ENCODE assay signal across 8 cellular contexts in the genomic region with DNA sequence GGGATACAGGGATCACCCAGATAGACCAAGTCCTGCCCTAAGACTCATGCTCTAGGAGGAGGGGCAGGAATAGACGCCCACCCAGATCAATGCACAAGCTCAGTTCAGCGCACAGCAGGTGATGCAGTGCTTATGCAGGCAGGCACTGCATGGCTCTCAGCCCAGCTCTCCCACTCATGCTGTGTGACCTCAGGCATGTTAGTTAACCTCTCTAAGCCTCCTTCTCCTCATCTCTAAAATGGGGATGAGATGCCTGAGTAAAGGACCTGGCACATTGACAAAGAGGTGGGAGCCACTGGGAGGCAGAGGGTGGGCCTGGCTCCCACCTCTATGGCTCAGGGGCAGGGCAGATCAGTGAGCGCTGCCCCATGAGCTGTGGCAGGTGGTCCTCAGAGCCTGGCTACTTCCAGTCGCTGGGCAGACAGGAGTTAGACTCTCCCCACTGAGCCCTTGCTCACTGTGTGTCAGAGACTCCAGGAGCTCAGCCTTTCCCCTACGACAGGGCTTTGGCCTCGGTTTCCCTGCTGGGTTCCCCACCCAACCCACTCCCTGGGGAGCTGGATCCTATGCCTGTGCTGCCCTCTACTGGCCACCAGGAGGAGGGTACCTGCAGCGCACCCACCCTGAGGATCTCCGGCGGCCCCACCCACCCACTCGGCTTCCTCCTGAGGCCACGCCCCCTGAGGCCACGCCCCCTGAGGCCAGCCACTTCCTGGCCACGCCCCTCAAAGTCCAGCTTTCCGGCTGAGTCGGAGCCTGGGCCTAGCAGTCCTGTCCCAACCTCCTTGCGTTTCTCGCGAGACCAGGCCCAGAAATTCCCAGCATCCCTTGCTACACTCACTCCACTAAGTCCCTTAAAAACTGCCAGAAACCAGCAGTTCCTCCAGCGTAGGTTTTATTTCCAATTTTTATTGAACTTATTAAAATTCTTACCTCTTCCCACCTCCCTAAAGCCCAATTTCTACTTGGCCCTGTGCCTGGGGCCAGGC.
DNase-seq lines count a peak whose midpoint lies in the region; ATAC-seq, FAIRE-seq and TF ChIP-seq lines count a peak whose summit lies in the region.

No MANE protein-coding gene starts in this region.

- no peaks in the 10 kb centered on the region for H3K79me2 ChIP-seq in hepatocyte

- H3K27me3 ChIP-seq in IMR-90 (ENCODE audit: control insufficient read depth, insufficient read depth, low read length) (no peaks in the 10 kb centered on the region), hepatocyte (no peaks in the 10 kb centered on the region)

- TF ChIP-seq POLR2A in IMR-90 (IDR thresholded peaks at IDR 0.05; ENCODE audit: low read depth, low read length) = no peak
- no peak for TF ChIP-seq POLR2A in GM18505 (IDR thresholded peaks at IDR 0.05; ENCODE audit: borderline replicate concordance, extremely low read depth, insufficient read depth, insufficient read length)

- H3K9me3 ChIP-seq in IMR-90 (ENCODE audit: control insufficient read depth, insufficient read depth, low read length) = peaks cover 8% of the 10 kb centered on the region
- no peaks in the 10 kb centered on the region for H3K9me3 ChIP-seq in hepatocyte (ENCODE audit: low read depth)

- no peaks in the 10 kb centered on the region for H3K79me1 ChIP-seq in IMR-90 (ENCODE audit: low read depth in 1 of 2, low read length in 2 of 2)

- in situ Hi-C loops in IMR-90 (cut with MboI; ENCODE audit: low sequenced_read_pairs) = no loop called here

- POLR2A ChIA-PET in IMR-90 (lab: Charles Lee; ENCODE audit: unreplicated experiment) = interaction anchor here (0.6 kb wide), 1 partner anchor 53 kb away, joined by 10 read pairs; no protein-coding TSS in a partner anchor
- POLR2A ChIA-PET in activated naive CD8-positive, alpha-beta T cell treated with anti-CD3 and anti-CD28 coated beads, Interleukin-2, amount 10 ng/mL, durations not matched to agents 7 days and 5 days (lab: Charles Lee) = no interaction called here

- H3K4ac ChIP-seq in IMR-90 (ENCODE audit: low read depth, low read length) = no peak overlapping the region

- no peak overlapping the region for H3K27ac ChIP-seq in IMR-90 (ENCODE audit: insufficient read depth, low read length)
- no peak overlapping the region for H3K27ac ChIP-seq in hepatocyte

- no peak overlapping the region for H2BK15ac ChIP-seq in IMR-90 (ENCODE audit: low read depth, low read length)

- no peak overlapping the region for H3K18ac ChIP-seq in IMR-90 (ENCODE audit: low read depth, low read length)

- H3K56ac ChIP-seq in IMR-90 (ENCODE audit: extremely low read depth, insufficient read depth, low read length) = no peak overlapping the region

- no peaks in the 10 kb centered on the region for H3K27me3 Mint-ChIP-seq in activated naive CD8-positive, alpha-beta T cell treated with anti-CD3 and anti-CD28 coated beads, Interleukin-2, amount 10 ng/mL, durations not matched to agents 7 days and 5 days

- no peak overlapping the region for H2BK20ac ChIP-seq in IMR-90 (ENCODE audit: low read depth, low read length)

- no peaks in the 10 kb centered on the region for H3K4me1 ChIP-seq in IMR-90 (ENCODE audit: control insufficient read depth, insufficient read depth, low read length)
- no peaks in the 10 kb centered on the region for H3K4me1 ChIP-seq in hepatocyte (ENCODE audit: insufficient read depth)

- H3K36me3 Mint-ChIP-seq in activated naive CD8-positive, alpha-beta T cell treated with anti-CD3 and anti-CD28 coated beads, Interleukin-2, amount 10 ng/mL, durations not matched to agents 7 days and 5 days = no peaks in the 10 kb centered on the region

- 58% methylated on average over 8 of the region's 19 CpGs; no CpG with 5 or more reads in 1 of the 2 experiments for WGBS in IMR-90 (ENCODE audit: extremely low coverage in 2 of 2, insufficient read length in 1 of 2), 2 experiments
- 58% methylated on average over 13 of the region's 19 CpGs for WGBS in hepatocyte (ENCODE audit: low lambda C conversion rate, missing lambda C conversion rate)

- no peak overlapping the region for H2BK5ac ChIP-seq in IMR-90 (ENCODE audit: low read depth, low read length, poor library complexity, severe bottlenecking)

- no peak overlapping the region for H2AK5ac ChIP-seq in IMR-90 (ENCODE audit: low read depth, low read length)

- no peak overlapping the region for H4K5ac ChIP-seq in IMR-90 (ENCODE audit: low read depth, low read length)

- peaks cover 5% of the 10 kb centered on the region for H3K4me1 Mint-ChIP-seq in activated naive CD8-positive, alpha-beta T cell treated with anti-CD3 and anti-CD28 coated beads, Interleukin-2, amount 10 ng/mL, durations not matched to agents 7 days and 5 days

- H3K9me1 ChIP-seq in IMR-90 (ENCODE audit: insufficient read depth, low read length) = no peaks in the 10 kb centered on the region

- no peak overlapping the region for H3K14ac ChIP-seq in IMR-90 (replicated peaks; ENCODE audit: low read depth, low read length)

- H3K4me2 ChIP-seq in IMR-90 (ENCODE audit: low read depth, low read length) (no peak overlapping the region), hepatocyte (no peak overlapping the region)

- peak overlapping the region; percentile 88 for H2AK9ac ChIP-seq in IMR-90 (replicated peaks; ENCODE audit: low read depth, low read length, poor library complexity)

- no peak overlapping the region for H2BK120ac ChIP-seq in IMR-90 (ENCODE audit: low read depth, low read length)

- H3K27ac Mint-ChIP-seq in activated naive CD8-positive, alpha-beta T cell treated with anti-CD3 and anti-CD28 coated beads, Interleukin-2, amount 10 ng/mL, durations not matched to agents 7 days and 5 days = no peak overlapping the region

- no peaks in the 10 kb centered on the region for H3K9me2 ChIP-seq in hepatocyte (replicated peaks; ENCODE audit: insufficient read depth)

- DNase-seq in D721Med (ENCODE audit: insufficient read length, low spot score) (peak; percentile 54), IMR-90 (peak; percentile 51), hepatocyte (ENCODE audit: low spot score) (peak; percentile 81), NCI-H510A (lab: John Stamatoyannopoulos, UW) (no peak)
- peak; percentile 78 for DNase-seq in activated naive CD8-positive, alpha-beta T cell treated with anti-CD3 and anti-CD28 coated beads, Interleukin-2, amount 10 ng/mL, durations not matched to agents 7 days and 5 days
- DNase-seq in stimulated activated CD4-positive, alpha-beta T cell treated with anti-CD3 and anti-CD28 coated beads, Interleukin-12 subunit alpha, Interleukin-12 subunit beta, amount 100 ng/mL, for 48 hours (ENCODE audit: low read depth in 2 of 3, low spot score in 1 of 3) = peak; percentile 42 to 67 (median 62)

- CTCF ChIA-PET in IMR-90 (lab: Yijun Ruan, JAX) = interaction anchor here (0.8 kb wide), 1 partner anchor 87 kb away, joined by 4 read pairs; no protein-coding TSS in a partner anchor

- peak; percentile 61 for TF ChIP-seq RAD21 in IMR-90 (IDR thresholded peaks at IDR 0.05; ENCODE audit: low read length)

- H2AFZ ChIP-seq in IMR-90 (replicated peaks; ENCODE audit: low read length, poor library complexity) (peak overlapping the region; percentile 49), hepatocyte (no peak overlapping the region)

- intact Hi-C loops in IMR-90 (cut with micrococcal nuclease) = no loop called here

- FAIRE-seq in D721Med (lab: Jason Lieb, UNC) = no peak

- peaks cover 7% of the 10 kb centered on the region for H3K9me3 Mint-ChIP-seq in activated naive CD8-positive, alpha-beta T cell treated with anti-CD3 and anti-CD28 coated beads, Interleukin-2, amount 10 ng/mL, durations not matched to agents 7 days and 5 days

- TF ChIP-seq CTCF in D721Med (IDR thresholded peaks at IDR 0.05; ENCODE audit: insufficient read depth, missing control alignments) (peak; percentile 43), IMR-90 (conservative IDR thresholded peaks at IDR 0.05; ENCODE audit: low read depth, low read length) (peak; percentile 52), hepatocyte (IDR thresholded peaks at IDR 0.05; ENCODE audit: poor library complexity) (peak; percentile 53)

- no TSS peak for BruUV-seq in IMR-90 (replicated peaks; lab: Mats Ljungman, UMichigan)

- H4K20me1 ChIP-seq in IMR-90 (ENCODE audit: insufficient read depth, low read length) (no peaks in the 10 kb centered on the region), hepatocyte (ENCODE audit: insufficient read depth, poor library complexity, severe bottlenecking) (no peaks in the 10 kb centered on the region)

- H3K9ac ChIP-seq in IMR-90 (ENCODE audit: low read depth, low read length) = no peak overlapping the region

- no peak overlapping the region for H3K23ac ChIP-seq in IMR-90 (ENCODE audit: low read depth, low read length)

- no peak overlapping the region for H3K4me3 Mint-ChIP-seq in activated naive CD8-positive, alpha-beta T cell treated with anti-CD3 and anti-CD28 coated beads, Interleukin-2, amount 10 ng/mL, durations not matched to agents 7 days and 5 days

- peak; percentile 94 for ATAC-seq in IMR-90 (ENCODE audit: low read depth)
- peak; percentile 90 for ATAC-seq in SK-N-SH treated with all-trans-retinoic acid at 6 μM for 48 hours
- ATAC-seq in activated naive CD8-positive, alpha-beta T cell treated with anti-CD3 and anti-CD28 coated beads, Interleukin-2, amount 10 ng/mL, durations not matched to agents 7 days and 5 days (ENCODE audit: low read depth) = peak; percentile 79
- ATAC-seq in GM18505 (IDR thresholded peaks at IDR 0.05; ENCODE audit: unreplicated experiment) = no peak

- H3K36me3 ChIP-seq in IMR-90 (ENCODE audit: control insufficient read depth, insufficient read depth, low read length) (no peaks in the 10 kb centered on the region), hepatocyte (replicated peaks; ENCODE audit: insufficient read depth, low read depth) (no peaks in the 10 kb centered on the region)

- H4K91ac ChIP-seq in IMR-90 (ENCODE audit: insufficient read depth, low read depth, low read length) = no peak overlapping the region

- dilution Hi-C loops in IMR-90 (cut with HindIII; ENCODE audit: low sequenced_read_pairs, unreplicated experiment) = no loop called here

- H4K8ac ChIP-seq in IMR-90 (ENCODE audit: low read depth in 2 of 2, low read length in 2 of 2) = no peak overlapping the region

- H3K4me3 ChIP-seq in IMR-90 (ENCODE audit: insufficient read depth, low read depth, low read length) (no peak overlapping the region), hepatocyte (no peak overlapping the region)

TF ChIP-seq in IMR-90, 13 proteins besides CTCF, POLR2A, EP300 and RAD21:
- no peak for TF ChIP-seq RCOR1 (IDR thresholded peaks at IDR 0.05; ENCODE audit: insufficient replicate concordance, low read length)
- peak; percentile 33 for TF ChIP-seq SMC3 (IDR thresholded peaks at IDR 0.05; ENCODE audit: low read depth, low read length)

TF ChIP-seq in SK-N-SH treated with all-trans-retinoic acid at 6 μM for 48 hours, 23 proteins besides CTCF, POLR2A, EP300 and RAD21:
- TF ChIP-seq RARB (CRISPR knock-in tag; IDR thresholded peaks at IDR 0.05) = no peak
